19 cellular contexts compared by ENCODE assay signal in the genomic region with DNA sequence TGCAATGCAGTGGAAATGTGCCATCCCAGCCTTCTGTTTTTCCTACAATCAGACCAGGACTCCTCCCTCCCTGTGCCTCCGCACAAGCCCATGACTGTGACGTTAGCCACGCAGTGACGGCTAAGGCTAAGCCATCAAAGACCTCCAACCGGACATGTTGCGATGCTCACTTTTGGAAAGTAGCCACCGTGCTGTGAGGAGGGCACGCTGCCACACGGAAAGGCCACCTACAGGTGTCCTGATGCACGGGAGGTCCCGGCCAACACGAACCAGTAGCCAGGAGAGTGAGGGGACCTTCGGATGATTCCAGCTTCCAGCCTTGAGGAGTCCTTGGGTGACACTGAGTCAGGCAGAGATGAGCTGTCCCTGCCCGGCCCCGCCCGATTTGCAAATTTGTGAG. TPM values are rescaled to one million over a fixed set of nuclear protein-coding genes. Genes with fewer than 3 reads are reported as not detected.
"Had no signal": no experiment of that assay in that cellular context is flagged by ENCODE, and none has a peak within 500 bp of the region (broad histone marks: within the 10 kb centered on the region; RNA-seq: fewer than 3 reads in every experiment).

No MANE protein-coding gene starts in this region.

- DNase-seq: activated CD4-positive, alpha-beta T cell treated with anti-CD3 and anti-CD28 coated beads for 4 hours; activated CD4-positive, alpha-beta T cell treated with anti-CD3 and anti-CD28 coated beads, Interleukin-2, amount 50 U/mL, for 4 hours; activated CD8-positive, alpha-beta memory T cell treated with anti-CD3 and anti-CD28 coated beads for 24 hours; activated effector memory CD4-positive, alpha-beta T cell treated with Interleukin-2 at 50 U/mL for 16 hours; activated naive CD4-positive, alpha-beta T cell treated with Interleukin-2 at 50 U/mL for 16 hours; anterior cingulate cortex; effector CD8-positive, alpha-beta T cell; glutamatergic neuron; islet precursor cell; left cardiac atrium; naive B cell; nephron progenitor cell; spleen; stimulated activated naive CD4-positive, alpha-beta T cell had no signal

- ATAC-seq: left cardiac atrium had no signal

- H3K36me3 ChIP-seq: right atrium auricular region, spleen, suprapubic skin had no signal

- H3K4me1 ChIP-seq: spleen, suprapubic skin had no signal

- H3K27me3 ChIP-seq: right atrium auricular region, tibial artery had no signal

- H3K9me3 ChIP-seq: right atrium auricular region, spleen, suprapubic skin, tibial artery had no signal

- H3K27ac ChIP-seq: right atrium auricular region, spleen, suprapubic skin, tibial artery, VCaP had no signal

- H3K4me3 ChIP-seq: right atrium auricular region, spleen, suprapubic skin, tibial artery had no signal

RNA-seq across cellular contexts. Expression of a gene that starts 53.9 kb away (rescaled TPM):
- total RNA-seq: spleen; T-helper 1 cell treated with Interleukin-12 subunit alpha and Interleukin-12 subunit beta and Interleukin-4 antibody, amounts not matched to agents 30 ng/mL and 1 ng/mL, for 36 hours had no signal
